ENCODE assay signal across 15 cellular contexts in the genomic region with DNA sequence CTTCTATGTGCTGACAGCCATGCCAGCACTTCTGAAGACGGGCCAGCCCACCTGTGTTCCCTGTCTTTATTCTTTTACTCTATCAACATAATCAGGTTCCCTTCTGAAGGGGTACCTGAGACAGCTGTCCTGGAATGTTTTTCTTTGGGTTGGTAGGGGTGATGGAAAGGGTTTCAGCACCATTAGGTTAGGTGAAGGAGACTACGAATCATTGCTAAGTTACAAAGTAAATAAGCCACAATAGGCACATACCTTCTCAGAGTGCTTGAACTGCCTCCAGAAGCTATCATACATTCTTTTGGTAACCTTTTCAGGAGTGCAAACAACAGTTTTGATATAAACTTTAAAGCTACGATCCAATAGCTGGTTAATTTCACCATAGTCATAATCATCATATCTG.
DNase-seq lines count a peak whose midpoint lies in the region; ATAC-seq and TF ChIP-seq lines count a peak whose summit lies in the region.
"Had no signal": no experiment of that assay in that cellular context is flagged by ENCODE, and none has a peak within 500 bp of the region (broad histone marks: within the 10 kb centered on the region; RNA-seq: fewer than 3 reads in every experiment).

No MANE protein-coding gene starts in this region.

- H3K9me2 ChIP-seq in PC-9 (ENCODE audit: insufficient read depth), result no peaks in the 10 kb centered on the region

- H3K4me1 ChIP-seq in PC-9 (replicated peaks; ENCODE audit: insufficient read depth) (peaks cover 27% of the 10 kb centered on the region), esophagus muscularis mucosa (peaks cover 10 to 17% (median 14%) of the 10 kb centered on the region in 4 donors)

- no peak overlapping the region for H2AFZ ChIP-seq in PC-9

- TF ChIP-seq EP300 in esophagus muscularis mucosa (IDR thresholded peaks at IDR 0.05), result no peak

- peak overlapping the region; percentile 93 for H3K27ac Mint-ChIP-seq in progenitor cell of endocrine pancreas
- H3K27ac Mint-ChIP-seq in activated CD8-positive, alpha-beta T cell treated with anti-CD3 and anti-CD28 coated beads, Interleukin-2, amount 10 ng/mL, durations not matched to agents 7 days and 5 days, result no peak overlapping the region

- H3K4me3 Mint-ChIP-seq in progenitor cell of endocrine pancreas (ENCODE audit: low read depth), result peak overlapping the region; percentile 31
- H3K4me3 Mint-ChIP-seq in activated CD8-positive, alpha-beta T cell treated with anti-CD3 and anti-CD28 coated beads, Interleukin-2, amount 10 ng/mL, durations not matched to agents 7 days and 5 days, result no peak overlapping the region
- H3K4me3 Mint-ChIP-seq: CD4-positive, CD25-positive, alpha-beta regulatory T cell had no signal

- TF ChIP-seq CTCF in PC-9 (conservative IDR thresholded peaks at IDR 0.05) (no peak), esophagus muscularis mucosa (IDR thresholded peaks at IDR 0.05) (no peak), progenitor cell of endocrine pancreas (IDR thresholded peaks at IDR 0.05; ENCODE audit: unreplicated experiment) (no peak)

- peak; percentile 14 to 79 for DNase-seq in PC-9
- no peak for DNase-seq in esophagus muscularis mucosa (ENCODE audit: extremely low spot score)
- peak; percentile 13 for DNase-seq in kidney glomerular epithelial cell (lab: John Stamatoyannopoulos, UW)
- DNase-seq in progenitor cell of endocrine pancreas (ENCODE audit: low spot score, unreplicated experiment), result no peak
- no peak for DNase-seq in posterior cingulate gyrus
- DNase-seq in activated CD8-positive, alpha-beta T cell treated with anti-CD3 and anti-CD28 coated beads, Interleukin-2, amount 10 ng/mL, durations not matched to agents 7 days and 5 days, result no peak
- DNase-seq in ureter (ENCODE audit: low spot score), result no peak
- DNase-seq in stimulated activated CD4-positive, alpha-beta T cell treated with anti-CD3 and anti-CD28 coated beads, Interleukin-2, amount 100 ng/mL, for 24 hours, result no peak
- DNase-seq: ACHN; CD4-positive, CD25-positive, alpha-beta regulatory T cell; GF-D8; NCI-H1105 treated with DMSO at 0.1 percent for 48 hours; NCI-H187; NCI-H446; NCI-H748 treated with DMSO at 0.1 percent for 48 hours had no signal

- WGBS in esophagus muscularis mucosa, result 54% methylated on average over 3 of the region's 3 CpGs

- no peaks in the 10 kb centered on the region for H3K27me3 ChIP-seq in PC-9 (ENCODE audit: insufficient read depth, low read depth)
- H3K27me3 ChIP-seq in esophagus muscularis mucosa, result no peaks in the 10 kb centered on the region

- intact Hi-C loops in PC-9 (cut with micrococcal nuclease; ENCODE audit: unreplicated experiment) (no loop called here), esophagus muscularis mucosa (cut with DNase I) (no loop called here), posterior cingulate gyrus (cut with DNase I) (no loop called here)

- H3K27me3 Mint-ChIP-seq in progenitor cell of endocrine pancreas, result no peaks in the 10 kb centered on the region
- no peaks in the 10 kb centered on the region for H3K27me3 Mint-ChIP-seq in activated CD8-positive, alpha-beta T cell treated with anti-CD3 and anti-CD28 coated beads, Interleukin-2, amount 10 ng/mL, durations not matched to agents 7 days and 5 days (ENCODE audit: low read depth)
- H3K27me3 Mint-ChIP-seq: CD4-positive, CD25-positive, alpha-beta regulatory T cell had no signal

- no peaks in the 10 kb centered on the region for H3K9me3 ChIP-seq in PC-9 (ENCODE audit: insufficient read depth, low read depth)
- H3K9me3 ChIP-seq in esophagus muscularis mucosa, result no peaks in the 10 kb centered on the region

- no peak for TF ChIP-seq POLR2A in esophagus muscularis mucosa (IDR thresholded peaks at IDR 0.05; ENCODE audit: low read depth)

- no peak overlapping the region for H3K27ac ChIP-seq in PC-9
- H3K27ac ChIP-seq in esophagus muscularis mucosa (replicated peaks in 1 of 4), result peak overlapping the region in 3 of 4 donors; percentile 7 to 38 (median 31)

- ATAC-seq in activated CD8-positive, alpha-beta T cell treated with anti-CD3 and anti-CD28 coated beads, Interleukin-2, amount 10 ng/mL, durations not matched to agents 7 days and 5 days, result no peak

- H3K36me3 Mint-ChIP-seq in progenitor cell of endocrine pancreas (ENCODE audit: insufficient read depth), result peaks cover 19% of the 10 kb centered on the region
- H3K36me3 Mint-ChIP-seq in activated CD8-positive, alpha-beta T cell treated with anti-CD3 and anti-CD28 coated beads, Interleukin-2, amount 10 ng/mL, durations not matched to agents 7 days and 5 days (ENCODE audit: low read depth), result peaks cover 64% of the 10 kb centered on the region

- peaks cover 45% of the 10 kb centered on the region for H3K4me1 Mint-ChIP-seq in progenitor cell of endocrine pancreas (ENCODE audit: low read depth)
- H3K4me1 Mint-ChIP-seq in activated CD8-positive, alpha-beta T cell treated with anti-CD3 and anti-CD28 coated beads, Interleukin-2, amount 10 ng/mL, durations not matched to agents 7 days and 5 days (ENCODE audit: low read depth), result no peaks in the 10 kb centered on the region

- BruUV-seq in PC-9 (replicated peaks; lab: Mats Ljungman, UMichigan), result no TSS peak

- H3F3A ChIP-seq in PC-9 (ENCODE audit: insufficient read depth, low read depth), result peaks cover 4% of the 10 kb centered on the region; the same call in 1 of the 2 replicates

- no peaks in the 10 kb centered on the region for H4K20me1 ChIP-seq in PC-9 (ENCODE audit: insufficient read depth)

- no peak overlapping the region for H3K4me2 ChIP-seq in PC-9

- H3K4me3 ChIP-seq in PC-9 (no peak overlapping the region), esophagus muscularis mucosa (no peak overlapping the region)

- no peaks in the 10 kb centered on the region for H3K79me2 ChIP-seq in PC-9 (ENCODE audit: low read depth)

- H3K36me3 ChIP-seq in PC-9 (ENCODE audit: low read depth) (peaks cover 9% of the 10 kb centered on the region), esophagus muscularis mucosa (peaks cover 34 to 85% (median 74%) of the 10 kb centered on the region in 4 donors)

- H3K9me3 Mint-ChIP-seq in progenitor cell of endocrine pancreas (ENCODE audit: low read depth), result no peaks in the 10 kb centered on the region
- H3K9me3 Mint-ChIP-seq in activated CD8-positive, alpha-beta T cell treated with anti-CD3 and anti-CD28 coated beads, Interleukin-2, amount 10 ng/mL, durations not matched to agents 7 days and 5 days (ENCODE audit: insufficient read depth), result no peaks in the 10 kb centered on the region

- CTCF ChIA-PET in PC-9 (lab: Charles Lee), result no interaction called here
- CTCF ChIA-PET in activated CD8-positive, alpha-beta T cell treated with anti-CD3 and anti-CD28 coated beads, Interleukin-2, amount 10 ng/mL, durations not matched to agents 7 days and 5 days (lab: Charles Lee), result interaction anchor here (1.0 to 1.5 kb wide), 4 partner anchors 20 to 138 kb away, joined by 3 read pairs; no protein-coding TSS in a partner anchor

- POLR2A ChIA-PET in PC-9 (lab: Charles Lee; ENCODE audit: unreplicated experiment), result interaction anchor here (0.6 to 0.9 kb wide), 2 partner anchors 17 to 294 kb away, joined by 3 to 7 read pairs; no protein-coding TSS in a partner anchor
- POLR2A ChIA-PET in activated CD8-positive, alpha-beta T cell treated with anti-CD3 and anti-CD28 coated beads, Interleukin-2, amount 10 ng/mL, durations not matched to agents 7 days and 5 days (lab: Charles Lee), result no interaction called here

Comparison
In these comparisons a context has a peak if more than half of its experiments do, and no peak if none do; other contexts are left out.
1. DNase-seq: peak in PC-9 (2 of 2) and kidney glomerular epithelial cell (single experiment); none in esophagus muscularis mucosa (single experiment), progenitor cell of endocrine pancreas (single experiment), posterior cingulate gyrus (0 of 10), activated CD8-positive, alpha-beta T cell treated with anti-CD3 and anti-CD28 coated beads, Interleukin-2, amount 10 ng/mL, durations not matched to agents 7 days and 5 days (single experiment), ureter (single experiment) and stimulated activated CD4-positive, alpha-beta T cell treated with anti-CD3 and anti-CD28 coated beads, Interleukin-2, amount 100 ng/mL, for 24 hours (0 of 2).